In genomic region chr19:48120505-48120904, GRCh38 we compare ENCODE assay signal across 18 cellular contexts. TPM values are rescaled to one million over a fixed set of nuclear protein-coding genes. Genes with fewer than 3 reads are reported as not detected.
DNase-seq lines count a peak whose midpoint lies in the region; ATAC-seq, FAIRE-seq and TF ChIP-seq lines count a peak whose summit lies in the region.
"Had no signal": no experiment of that assay in that cellular context is flagged by ENCODE, and none has a peak within 500 bp of the region (broad histone marks: within the 10 kb centered on the region; RNA-seq: fewer than 3 reads in every experiment).

No MANE protein-coding gene starts in this region.

- H3K27me3 Mint-ChIP-seq in activated T-cell treated with anti-CD3 and anti-CD28 coated beads, Interleukin-2, amount 50 U/mL, for 72 hours (ENCODE audit: low read depth): no peaks in the 10 kb centered on the region
- H3K27me3 Mint-ChIP-seq in activated T-cell treated with anti-CD3 and anti-CD28 coated beads, Interleukin-2, amount 50 U/mL, for 4 hours (ENCODE audit: low read depth): no peaks in the 10 kb centered on the region
- H3K27me3 Mint-ChIP-seq: B cell; CD4-positive, alpha-beta T cell had no signal

- no peak overlapping the region for H3K9ac ChIP-seq in K562 (ENCODE audit: insufficient read depth in 1 of 2, low read depth in 2 of 2, low read length in 2 of 2)

- H4K20me1 ChIP-seq in K562 (replicated peaks; ENCODE audit: control insufficient read depth, insufficient read depth, low read length): no peaks in the 10 kb centered on the region

- H3K9me3 Mint-ChIP-seq in activated T-cell treated with anti-CD3 and anti-CD28 coated beads, Interleukin-2, amount 50 U/mL, for 72 hours: no peaks in the 10 kb centered on the region
- no peaks in the 10 kb centered on the region for H3K9me3 Mint-ChIP-seq in activated T-cell treated with anti-CD3 and anti-CD28 coated beads, Interleukin-2, amount 50 U/mL, for 4 hours
- H3K9me3 Mint-ChIP-seq: CD4-positive, alpha-beta T cell had no signal

- H3K79me2 ChIP-seq in K562 (ENCODE audit: control insufficient read depth, insufficient read depth, low read length): no peaks in the 10 kb centered on the region

- peaks cover 14 to 40% of the 10 kb centered on the region in 2 donors for H3K36me3 Mint-ChIP-seq in activated T-cell treated with anti-CD3 and anti-CD28 coated beads, Interleukin-2, amount 50 U/mL, for 72 hours (ENCODE audit: insufficient read depth in 2 of 2)
- H3K36me3 Mint-ChIP-seq in activated T-cell treated with anti-CD3 and anti-CD28 coated beads, Interleukin-2, amount 50 U/mL, for 4 hours (ENCODE audit: insufficient read depth): peaks cover 44% of the 10 kb centered on the region

- no peak overlapping the region for H3K4me2 ChIP-seq in K562 (ENCODE audit: insufficient read depth, low read length)

- POLR2A ChIA-PET in K562 (lab: Yijun Ruan, JAX): interaction anchor here (1.1 to 1.9 kb wide), 2 partner anchors 9 to 29 kb away, joined by 3 to 4 read pairs; partner anchors contain the start of gene PLA2G4C

- H3K9me1 ChIP-seq in K562 (ENCODE audit: control insufficient read depth, insufficient read depth, low read length): peaks cover 2% of the 10 kb centered on the region

- no peaks in the 10 kb centered on the region for H3K27me3 ChIP-seq in K562 (ENCODE audit: control insufficient read depth in 2 of 2, insufficient read depth in 2 of 2, low read length in 2 of 2)

- TF ChIP-seq CTCF in K562 (IDR thresholded peaks at IDR 0.05 in 2 of 3, conservative IDR thresholded peaks at IDR 0.05 in 1 of 3; ENCODE audit: insufficient read depth in 2 of 3, low read depth in 1 of 3, low read length in 3 of 3): no peak

- no peaks in the 10 kb centered on the region for H3K9me3 ChIP-seq in K562 (replicated peaks; ENCODE audit: control insufficient read depth, insufficient read depth, low read depth, low read length)

- intact Hi-C loops in K562 (cut with micrococcal nuclease): no loop called here

- no TSS peak for BruUV-seq in K562 (replicated peaks; lab: Mats Ljungman, UMichigan)

- DNase-seq in activated T-cell treated with anti-CD3 and anti-CD28 coated beads, Interleukin-2, amount 50 U/mL, for 72 hours: no peak
- DNase-seq in activated T-cell treated with anti-CD3 and anti-CD28 coated beads, Interleukin-2, amount 50 U/mL, for 4 hours: no peak
- peak; percentile 8 for DNase-seq in LHCN-M2 (ENCODE audit: low read depth)
- peak in 2 of 4 experiments; percentile 49 to 52 for DNase-seq in K562 (ENCODE audit: extremely low read depth in 1 of 4, low spot score in 3 of 4)
- no peak for DNase-seq in activated CD8-positive, alpha-beta memory T cell treated with anti-CD3 and anti-CD28 coated beads, Interleukin-2, amount 50 U/mL, for 4 hours
- DNase-seq in GM19239 (ENCODE audit: insufficient read length, low spot score): no peak
- no peak for DNase-seq in SHP77 (lab: John Stamatoyannopoulos, UW)
- DNase-seq: C1 segment of cervical spinal cord; Calu3; CD4-positive, alpha-beta T cell; DMS 273 treated with DMSO at 0.1 percent for 48 hours; IMR-90 had no signal

- peak overlapping the region; percentile 32 for H3K27ac Mint-ChIP-seq in activated T-cell treated with anti-CD3 and anti-CD28 coated beads, Interleukin-2, amount 50 U/mL, for 72 hours
- H3K27ac Mint-ChIP-seq: B cell; CD4-positive, alpha-beta T cell had no signal

- no peak overlapping the region for H3K4me3 ChIP-seq in K562

- TF ChIP-seq EP300 in K562 (IDR thresholded peaks at IDR 0.05; ENCODE audit: low read length): no peak

- H3K27ac ChIP-seq in K562 (ENCODE audit: extremely low read depth, low read depth, low read length): no peak overlapping the region

- ATAC-seq in activated T-cell treated with anti-CD3 and anti-CD28 coated beads, Interleukin-2, amount 50 U/mL, for 72 hours (replicated peaks in 1 of 2): no peak
- ATAC-seq in activated T-cell treated with anti-CD3 and anti-CD28 coated beads, Interleukin-2, amount 50 U/mL, for 4 hours: no peak
- ATAC-seq in K562 (no peak), GM21526 (IDR thresholded peaks at IDR 0.05; ENCODE audit: low FRiP score, unreplicated experiment) (no peak)
- ATAC-seq: HCT116 had no signal

- H3K4me1 Mint-ChIP-seq in activated T-cell treated with anti-CD3 and anti-CD28 coated beads, Interleukin-2, amount 50 U/mL, for 72 hours (ENCODE audit: low read depth): peaks cover 35% of the 10 kb centered on the region
- H3K4me1 Mint-ChIP-seq in activated T-cell treated with anti-CD3 and anti-CD28 coated beads, Interleukin-2, amount 50 U/mL, for 4 hours (ENCODE audit: low read depth): peaks cover 13% of the 10 kb centered on the region

- no peak overlapping the region for H2AFZ ChIP-seq in K562 (ENCODE audit: low read depth, low read length)

- WGBS in K562 (ENCODE audit: insufficient coverage, low coverage, missing lambda C conversion rate): 89% methylated on average over 2 of the region's 2 CpGs

- peaks cover 0 to 7% of the 10 kb centered on the region in 2 experiments; a peak in 2 of 5 replicates for H3K4me1 ChIP-seq in K562 (replicated peaks in 1 of 2; ENCODE audit: control insufficient read depth in 2 of 2, insufficient read depth in 2 of 2, low read length in 2 of 2)

- TF ChIP-seq RAD21 in K562 (CRISPR knock-in tag; conservative IDR thresholded peaks at IDR 0.05 in 1 of 2, IDR thresholded peaks at IDR 0.05 in 1 of 2): no peak

- in situ Hi-C loops in K562 (cut with MboI): loop anchor here (25.0 kb wide), 1 partner anchor 1992 kb away; no protein-coding TSS in a partner anchor

- TF ChIP-seq POLR2A in K562 (conservative IDR thresholded peaks at IDR 0.05): no peak

- CTCF ChIA-PET in K562 (lab: Yijun Ruan, JAX; ENCODE audit: low intra/inter-chr PET ratio): no interaction called here

- no peak for FAIRE-seq in K562 (lab: Jason Lieb, UNC)
- no peak for FAIRE-seq in GM19239 (lab: Jason Lieb, UNC)
- FAIRE-seq: A204.1, G401.6, GM12892 had no signal

- peaks cover 80% of the 10 kb centered on the region; the same call in 2 of the 3 replicates for H3K36me3 ChIP-seq in K562 (ENCODE audit: control insufficient read depth, insufficient read depth, low read length)

- H3K4me3 Mint-ChIP-seq in activated T-cell treated with anti-CD3 and anti-CD28 coated beads, Interleukin-2, amount 50 U/mL, for 72 hours: no peak overlapping the region
- no peak overlapping the region for H3K4me3 Mint-ChIP-seq in activated T-cell treated with anti-CD3 and anti-CD28 coated beads, Interleukin-2, amount 50 U/mL, for 4 hours
- H3K4me3 Mint-ChIP-seq: B cell; CD4-positive, alpha-beta T cell had no signal

RNA-seq across cellular contexts. Expression of gene PLA2G4C, which starts 9.9 kb away (rescaled TPM):
- 10 to 100 TPM; 13.7 to 23.9 TPM for total RNA-seq in activated T-cell treated with anti-CD3 and anti-CD28 coated beads, Interleukin-2, amount 50 U/mL, for 72 hours
- 10 to 100 TPM in 1 of 3 donors, 1 to 10 TPM in 2; 4.1 to 11.6 (median 4.2) TPM for total RNA-seq in activated T-cell treated with anti-CD3 and anti-CD28 coated beads, Interleukin-2, amount 50 U/mL, for 4 hours
- 4.0 and 5.5 TPM in 2 replicates for total RNA-seq in LHCN-M2 (2014; rRNA removed)
- 7.6 TPM for polyA plus RNA-seq in LHCN-M2 (2012)
- total RNA-seq in K562 (2011; cell fraction: chromatin; rRNA removed; ENCODE audit: low replicate concordance): 0.56 and 0.76 TPM in 2 replicates
- total RNA-seq in K562 (2011; cell fraction: nucleolus; rRNA removed): 1.3 TPM in 1 of 2 replicates, not detected in the other
- total RNA-seq in K562 (2011; cell fraction: nucleoplasm; rRNA removed): 2.0 TPM in 1 of 2 replicates, not detected in the other
- total RNA-seq in K562 (2014; rRNA removed): not detected in 2 replicates
- not detected in 2 replicates for total RNA-seq in K562 (2014; rRNA removed; fragmentation: Illumina TruSeq; extraction: Trizol)
- not detected in 2 replicates for total RNA-seq in K562 (2015; rRNA removed; fragmentation: Illumina TruSeq; extraction: Trizol)
- 0.35 and 0.38 TPM in 2 replicates for total RNA-seq in K562 (2021)
- polyA plus RNA-seq in K562 (2011; rRNA removed): 0.07 and 0.35 TPM in 2 replicates
- polyA plus RNA-seq in K562 (2011; cell fraction: cytosol; rRNA removed): 0.10 and 0.44 TPM in 2 replicates
- polyA plus RNA-seq in K562 (2011; cell fraction: nucleus; rRNA removed): 0.41 TPM in 1 of 2 replicates, not detected in the other
- polyA plus RNA-seq in K562 (2012): 0.18 and 0.82 TPM in 2 replicates
- 1.9 TPM in 1 of 2 replicates, not detected in the other for polyA plus RNA-seq in K562 (2014; fragmentation: Illumina TruSeq; extraction: Trizol)
- polyA plus RNA-seq in K562 (2014; fragmentation: Nextera tagmentation; extraction: Ambion mirVana): not detected
- polyA plus RNA-seq in K562 (2014; rRNA removed): 0.27 TPM in 1 of 2 replicates, not detected in the other
- polyA minus RNA-seq in K562 (2011; rRNA and poly(A)+ RNA removed): 0.27 TPM in 1 of 2 replicates, not detected in the other
- not detected in 2 replicates for polyA minus RNA-seq in K562 (2011; cell fraction: cytosol; rRNA and poly(A)+ RNA removed)
- not detected in 2 replicates for polyA minus RNA-seq in K562 (2011; cell fraction: nucleus; rRNA and poly(A)+ RNA removed)

RNA-seq across cellular contexts. Expression of gene LIG1, which starts 49.6 kb away (rescaled TPM):
- 100 to 1,000 TPM; 156 to 212 TPM for total RNA-seq in activated T-cell treated with anti-CD3 and anti-CD28 coated beads, Interleukin-2, amount 50 U/mL, for 72 hours
- 100 to 1,000 TPM in 2 of 3 donors, 10 to 100 TPM in 1; 77.5 to 103 (median 102) TPM for total RNA-seq in activated T-cell treated with anti-CD3 and anti-CD28 coated beads, Interleukin-2, amount 50 U/mL, for 4 hours
- total RNA-seq in LHCN-M2 (2014; rRNA removed): 49.8 and 54.9 TPM in 2 replicates
- 50.1 TPM for polyA plus RNA-seq in LHCN-M2 (2012)
- 141 and 259 TPM in 2 replicates for total RNA-seq in K562 (2011; cell fraction: chromatin; rRNA removed; ENCODE audit: low replicate concordance)
- 126 and 137 TPM in 2 replicates for total RNA-seq in K562 (2011; cell fraction: nucleolus; rRNA removed)
- 101 and 111 TPM in 2 replicates for total RNA-seq in K562 (2011; cell fraction: nucleoplasm; rRNA removed)
- 111 and 114 TPM in 2 replicates for total RNA-seq in K562 (2014; rRNA removed)
- total RNA-seq in K562 (2014; rRNA removed; fragmentation: Illumina TruSeq; extraction: Trizol): 50.7 and 65.3 TPM in 2 replicates
- 70.4 and 75.5 TPM in 2 replicates for total RNA-seq in K562 (2015; rRNA removed; fragmentation: Illumina TruSeq; extraction: Trizol)
- total RNA-seq in K562 (2021): 83.0 and 87.6 TPM in 2 replicates
- polyA plus RNA-seq in K562 (2011; rRNA removed): 49.9 and 74.6 TPM in 2 replicates
- polyA plus RNA-seq in K562 (2011; cell fraction: cytosol; rRNA removed): 47.6 and 48.1 TPM in 2 replicates
- polyA plus RNA-seq in K562 (2011; cell fraction: nucleus; rRNA removed): 197 and 264 TPM in 2 replicates
- 97.1 and 97.7 TPM in 2 replicates for polyA plus RNA-seq in K562 (2012)
- polyA plus RNA-seq in K562 (2014; fragmentation: Illumina TruSeq; extraction: Trizol): 71.1 and 75.8 TPM in 2 replicates
- 10 to 100 TPM in 1 of 2 experiments, 1 to 10 TPM in 1; 9.6 to 11.0 TPM for polyA plus RNA-seq in K562 (2014; fragmentation: Nextera tagmentation; extraction: Ambion mirVana)
- polyA plus RNA-seq in K562 (2014; rRNA removed): 82.1 and 101 TPM in 2 replicates
- polyA minus RNA-seq in K562 (2011; rRNA and poly(A)+ RNA removed): 59.9 and 62.9 TPM in 2 replicates
- 33.3 and 44.0 TPM in 2 replicates for polyA minus RNA-seq in K562 (2011; cell fraction: cytosol; rRNA and poly(A)+ RNA removed)
- polyA minus RNA-seq in K562 (2011; cell fraction: nucleus; rRNA and poly(A)+ RNA removed): 75.4 and 82.3 TPM in 2 replicates

RNA-seq across cellular contexts. Expression of gene ZSWIM9, which starts 50.0 kb away (rescaled TPM):
- 10 to 100 TPM; 10.6 to 13.1 TPM for total RNA-seq in activated T-cell treated with anti-CD3 and anti-CD28 coated beads, Interleukin-2, amount 50 U/mL, for 72 hours
- 1 to 10 TPM; 6.0 to 6.7 (median 6.5) TPM for total RNA-seq in activated T-cell treated with anti-CD3 and anti-CD28 coated beads, Interleukin-2, amount 50 U/mL, for 4 hours
- total RNA-seq in LHCN-M2 (2014; rRNA removed) (1.3 and 2.9 TPM in 2 replicates), K562 (2014; rRNA removed) (0.50 and 0.73 TPM in 2 replicates), K562 (2014; rRNA removed; fragmentation: Illumina TruSeq; extraction: Trizol) (0.11 and 0.13 TPM in 2 replicates), K562 (2015; rRNA removed; fragmentation: Illumina TruSeq; extraction: Trizol) (0.11 and 0.36 TPM in 2 replicates), K562 (2021) (1.4 TPM in 2 replicates)
- polyA plus RNA-seq in LHCN-M2 (2012): 6.6 TPM
- total RNA-seq in K562 (2011; cell fraction: chromatin; rRNA removed; ENCODE audit: low replicate concordance): 0.35 and 0.74 TPM in 2 replicates
- total RNA-seq in K562 (2011; cell fraction: nucleolus; rRNA removed): 0.53 and 1.0 TPM in 2 replicates
- total RNA-seq in K562 (2011; cell fraction: nucleoplasm; rRNA removed): 0.29 and 1.9 TPM in 2 replicates
- polyA plus RNA-seq in K562 (2011; rRNA removed) (0.06 and 0.09 TPM in 2 replicates), K562 (2014; fragmentation: Illumina TruSeq; extraction: Trizol) (0.33 and 0.58 TPM in 2 replicates), K562 (2014; fragmentation: Nextera tagmentation; extraction: Ambion mirVana) (under 1 TPM in 1 of 2 experiments, not detected in 1; 0.04 TPM), K562 (2014; rRNA removed) (0.82 and 0.94 TPM in 2 replicates)
- polyA plus RNA-seq in K562 (2011; cell fraction: cytosol; rRNA removed): 0.21 and 0.57 TPM in 2 replicates
- polyA plus RNA-seq in K562 (2011; cell fraction: nucleus; rRNA removed): 0.15 and 0.51 TPM in 2 replicates
- 1.8 and 2.8 TPM in 2 replicates for polyA plus RNA-seq in K562 (2012)
- polyA minus RNA-seq in K562 (2011; rRNA and poly(A)+ RNA removed): 0.09 and 0.11 TPM in 2 replicates
- 0.73 and 1.7 TPM in 2 replicates for polyA minus RNA-seq in K562 (2011; cell fraction: cytosol; rRNA and poly(A)+ RNA removed)
- 0.40 and 0.44 TPM in 2 replicates for polyA minus RNA-seq in K562 (2011; cell fraction: nucleus; rRNA and poly(A)+ RNA removed)
